18 cellular contexts compared by ENCODE assay signal in the genomic region with DNA sequence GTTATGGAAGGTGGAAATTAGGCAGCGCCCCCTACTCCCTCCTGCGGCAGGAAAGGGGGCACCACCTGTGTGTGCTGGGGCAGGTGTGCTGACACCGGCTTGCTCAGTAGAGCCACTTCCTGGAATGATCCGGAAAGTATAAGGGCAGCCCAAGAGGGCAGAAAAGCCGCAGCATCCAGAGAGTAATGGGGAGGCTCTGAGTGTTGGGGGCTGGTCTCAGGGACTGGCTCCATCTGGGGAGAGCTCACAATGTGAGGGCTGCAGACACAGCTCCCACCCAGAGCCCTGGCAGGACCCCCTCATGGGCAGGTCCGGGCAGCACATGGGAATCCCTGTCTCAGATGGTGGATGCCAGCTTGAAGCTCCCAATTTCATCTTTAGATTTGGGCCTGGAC.
DNase-seq lines count a peak whose midpoint lies in the region; ATAC-seq, FAIRE-seq and TF ChIP-seq lines count a peak whose summit lies in the region.
"Had no signal": no experiment of that assay in that cellular context is flagged by ENCODE, and none has a peak within 500 bp of the region (broad histone marks: within the 10 kb centered on the region; RNA-seq: fewer than 3 reads in every experiment).

No MANE protein-coding gene starts in this region.

- intact Hi-C loops in activated CD4-positive, alpha-beta T cell treated with anti-CD3 and anti-CD28 coated beads, Interleukin-2, amount 10 ng/mL, durations not matched to agents 24 days and 14 days (cut with micrococcal nuclease) = no loop called here
- intact Hi-C loops in OCI-LY7 (cut with micrococcal nuclease; ENCODE audit: unreplicated experiment) = no loop called here

- no peaks in the 10 kb centered on the region for H3K79me2 ChIP-seq in OCI-LY7 (ENCODE audit: insufficient read depth, low read depth, low read length)

- no peaks in the 10 kb centered on the region for H3K9me2 ChIP-seq in OCI-LY7 (ENCODE audit: insufficient read depth, low read length)

- peaks cover 31% of the 10 kb centered on the region for H3K4me1 Mint-ChIP-seq in activated CD4-positive, alpha-beta T cell treated with anti-CD3 and anti-CD28 coated beads, Interleukin-2, amount 10 ng/mL, durations not matched to agents 24 days and 14 days
- H3K4me1 Mint-ChIP-seq in osteocyte (ENCODE audit: unreplicated experiment) = no peaks in the 10 kb centered on the region

- peak overlapping the region; percentile 26 for H2AFZ ChIP-seq in OCI-LY7 (ENCODE audit: low read length)

- BruUV-seq in OCI-LY7 (replicated peaks; lab: Mats Ljungman, UMichigan) = no TSS peak

- H3K4me3 ChIP-seq in OCI-LY7 (ENCODE audit: low read depth, low read length, poor library complexity, severe bottlenecking) (no peak overlapping the region), foreskin fibroblast (ENCODE audit: low read depth in 1 of 2, low read length in 2 of 2) (no peak overlapping the region)
- H3K4me3 ChIP-seq: A549, vagina had no signal

- peak overlapping the region; percentile 44 for H3K4me2 ChIP-seq in OCI-LY7 (ENCODE audit: low read length)
- H3K4me2 ChIP-seq: A549 had no signal

- CTCF ChIA-PET in OCI-LY7 (lab: Charles Lee; ENCODE audit: unreplicated experiment) = no interaction called here

- POLR2A ChIA-PET in OCI-LY7 (lab: Charles Lee) = no interaction called here

- ATAC-seq in activated naive CD4-positive, alpha-beta T cell treated with anti-CD3 and anti-CD28 coated beads, Interleukin-2, amount 50 U/mL, for 72 hours = peak in 1 of 2 donors; percentile 27
- no peak for ATAC-seq in GM18511 (IDR thresholded peaks at IDR 0.05; ENCODE audit: unreplicated experiment)
- ATAC-seq: A549, right cardiac atrium had no signal

- no peaks in the 10 kb centered on the region for H3K9me3 Mint-ChIP-seq in activated CD4-positive, alpha-beta T cell treated with anti-CD3 and anti-CD28 coated beads, Interleukin-2, amount 10 ng/mL, durations not matched to agents 24 days and 14 days
- peaks cover 0 to 7% of the 10 kb centered on the region in 2 donors for H3K9me3 Mint-ChIP-seq in activated naive CD4-positive, alpha-beta T cell treated with anti-CD3 and anti-CD28 coated beads, Interleukin-2, amount 50 U/mL, for 72 hours
- peaks cover 9% of the 10 kb centered on the region for H3K9me3 Mint-ChIP-seq in osteocyte (ENCODE audit: unreplicated experiment)

- FAIRE-seq in frontal cortex (lab: Jason Lieb, UNC) = no peak
- FAIRE-seq: A549, HTR-8/SVneo had no signal

- TF ChIP-seq CTCF in OCI-LY7 (conservative IDR thresholded peaks at IDR 0.05; ENCODE audit: low read length) (no peak), osteocyte (IDR thresholded peaks at IDR 0.05) (no peak), foreskin fibroblast (IDR thresholded peaks at IDR 0.05; ENCODE audit: low read depth, low read length) (no peak)

- no peaks in the 10 kb centered on the region for H4K20me1 ChIP-seq in OCI-LY7 (ENCODE audit: insufficient read depth, low read length)

- no peaks in the 10 kb centered on the region for H3K36me3 ChIP-seq in OCI-LY7 (ENCODE audit: insufficient read depth, low read length)
- H3K36me3 ChIP-seq: vagina had no signal

- DNase-seq in activated CD4-positive, alpha-beta T cell treated with anti-CD3 and anti-CD28 coated beads, Interleukin-2, amount 10 ng/mL, durations not matched to agents 24 days and 14 days = peak; percentile 66
- no peak for DNase-seq in activated CD4-positive, alpha-beta T cell treated with anti-CD3 and anti-CD28 coated beads, Interleukin-2, amount 50 U/mL, for 4 hours
- DNase-seq in OCI-LY7 (ENCODE audit: low spot score) = peak; percentile 52
- no peak for DNase-seq in activated naive CD4-positive, alpha-beta T cell treated with anti-CD3 and anti-CD28 coated beads, Interleukin-2, amount 50 U/mL, for 72 hours (ENCODE audit: low spot score in 2 of 2)
- DNase-seq in osteocyte (ENCODE audit: extremely low spot score, unreplicated experiment) = peak; percentile 73
- DNase-seq in frontal cortex (ENCODE audit: low spot score in 2 of 2) = no peak
- no peak for DNase-seq in foreskin fibroblast
- DNase-seq: Calu3; GDM1; NK-92 treated with Interleukin-12 subunit alpha and Interleukin-12 subunit beta, amount 100 ng/mL, for 24 hours; SHP77; stimulated activated CD4-positive, alpha-beta T cell treated with anti-CD3 and anti-CD28 coated beads, Interleukin-4, amount 100 ng/mL, for 1 hour had no signal

- no peaks in the 10 kb centered on the region for H3K27me3 Mint-ChIP-seq in activated CD4-positive, alpha-beta T cell treated with anti-CD3 and anti-CD28 coated beads, Interleukin-2, amount 10 ng/mL, durations not matched to agents 24 days and 14 days
- no peaks in the 10 kb centered on the region for H3K27me3 Mint-ChIP-seq in osteocyte (ENCODE audit: unreplicated experiment)

- H3K27ac Mint-ChIP-seq in activated CD4-positive, alpha-beta T cell treated with anti-CD3 and anti-CD28 coated beads, Interleukin-2, amount 10 ng/mL, durations not matched to agents 24 days and 14 days = peak overlapping the region; percentile 41
- H3K27ac Mint-ChIP-seq in activated naive CD4-positive, alpha-beta T cell treated with anti-CD3 and anti-CD28 coated beads, Interleukin-2, amount 50 U/mL, for 72 hours = peak overlapping the region; percentile 44 to 93
- no peak overlapping the region for H3K27ac Mint-ChIP-seq in osteocyte (ENCODE audit: unreplicated experiment)
- H3K27ac Mint-ChIP-seq: nephron progenitor cell had no signal

- H3K36me3 Mint-ChIP-seq in activated CD4-positive, alpha-beta T cell treated with anti-CD3 and anti-CD28 coated beads, Interleukin-2, amount 10 ng/mL, durations not matched to agents 24 days and 14 days (ENCODE audit: low read depth) = no peaks in the 10 kb centered on the region
- H3K36me3 Mint-ChIP-seq in activated naive CD4-positive, alpha-beta T cell treated with anti-CD3 and anti-CD28 coated beads, Interleukin-2, amount 50 U/mL, for 72 hours = peaks cover 3% of the 10 kb centered on the region in 2 donors
- no peaks in the 10 kb centered on the region for H3K36me3 Mint-ChIP-seq in osteocyte (ENCODE audit: unreplicated experiment)

- no peaks in the 10 kb centered on the region for H3K9me3 ChIP-seq in OCI-LY7 (ENCODE audit: low read length)
- H3K9me3 ChIP-seq: vagina had no signal

- H3K4me3 Mint-ChIP-seq in activated CD4-positive, alpha-beta T cell treated with anti-CD3 and anti-CD28 coated beads, Interleukin-2, amount 10 ng/mL, durations not matched to agents 24 days and 14 days = peak overlapping the region; percentile 32
- H3K4me3 Mint-ChIP-seq in osteocyte (ENCODE audit: unreplicated experiment) = no peak overlapping the region
- H3K4me3 Mint-ChIP-seq: nephron progenitor cell had no signal

- H3K4me1 ChIP-seq in OCI-LY7 (ENCODE audit: insufficient read depth, low read length, poor library complexity, severe bottlenecking) = peaks cover 55% of the 10 kb centered on the region
- H3K4me1 ChIP-seq: A549, vagina had no signal

- peak overlapping the region; percentile 10 for H3K27ac ChIP-seq in OCI-LY7 (ENCODE audit: low read depth, low read length, poor library complexity, severe bottlenecking)
- H3K27ac ChIP-seq: A549, vagina had no signal

Comparison
In these comparisons a context has a peak if more than half of its experiments do, and no peak if none do; other contexts are left out.
1. DNase-seq: peak in activated CD4-positive, alpha-beta T cell treated with anti-CD3 and anti-CD28 coated beads, Interleukin-2, amount 10 ng/mL, durations not matched to agents 24 days and 14 days (single experiment), OCI-LY7 (single experiment) and osteocyte (single experiment); none in activated CD4-positive, alpha-beta T cell treated with anti-CD3 and anti-CD28 coated beads, Interleukin-2, amount 50 U/mL, for 4 hours (0 of 2), activated naive CD4-positive, alpha-beta T cell treated with anti-CD3 and anti-CD28 coated beads, Interleukin-2, amount 50 U/mL, for 72 hours (0 of 2), frontal cortex (0 of 2) and foreskin fibroblast (0 of 2).